ENCODE assay signal across 13 cellular contexts in genomic region chr9:107242073-107243063, GRCh38. TPM values are rescaled to one million over a fixed set of nuclear protein-coding genes. Genes with fewer than 3 reads are reported as not detected.
DNase-seq lines count a peak whose midpoint lies in the region; ATAC-seq, FAIRE-seq and TF ChIP-seq lines count a peak whose summit lies in the region.
"Had no signal": no experiment of that assay in that cellular context is flagged by ENCODE, and none has a peak within 500 bp of the region (broad histone marks: within the 10 kb centered on the region; RNA-seq: fewer than 3 reads in every experiment).

No MANE protein-coding gene starts in this region.

- in situ Hi-C loops in HepG2 (cut with HindIII; ENCODE audit: extremely low pct_ligation_motif_present, low pct_unique_long_range_greater_than_20kb), result no loop called here
- in situ Hi-C loops in GM13977 (cut with MboI; ENCODE audit: low pct_unique_long_range_greater_than_20kb, low sequenced_read_pairs, unreplicated experiment), result no loop called here

- intact Hi-C loops in HepG2 (cut with micrococcal nuclease; ENCODE audit: unreplicated experiment), result loop anchor here (1.0 kb wide), 1 partner anchor 40 kb away; no protein-coding TSS in a partner anchor
- intact Hi-C loops in right lobe of liver (cut with DNase I), result no loop called here

- no peaks in the 10 kb centered on the region for H3K36me3 ChIP-seq in HepG2 (replicated peaks in 1 of 2; ENCODE audit: control insufficient read depth in 1 of 2, insufficient read depth in 2 of 2, low read length in 2 of 2)
- H3K36me3 ChIP-seq in right lobe of liver, result no peaks in the 10 kb centered on the region

- no peak for TF ChIP-seq RAD21 in HepG2 (CRISPR knock-in tag; IDR thresholded peaks at IDR 0.05)

- no peak overlapping the region for H3K4me2 ChIP-seq in HepG2 (ENCODE audit: low read depth, low read length)

- no peaks in the 10 kb centered on the region for H3K27me3 Mint-ChIP-seq in endothelial cell (ENCODE audit: unreplicated experiment)
- no peaks in the 10 kb centered on the region for H3K27me3 Mint-ChIP-seq in type B pancreatic cell

- no peak overlapping the region for H3K27ac ChIP-seq in HepG2 (ENCODE audit: extremely low read length, insufficient read depth, low read length)
- H3K27ac ChIP-seq in right lobe of liver, result no peak overlapping the region
- H3K27ac ChIP-seq: RWPE1, testis had no signal

- CTCF ChIA-PET in HepG2 (lab: Yijun Ruan, JAX; ENCODE audit: low intra/inter-chr PET ratio, low total read pairs), result no interaction called here

- BruUV-seq in HepG2 (replicated peaks; lab: Mats Ljungman, UMichigan), result no TSS peak

- no peaks in the 10 kb centered on the region for H3K36me3 Mint-ChIP-seq in endothelial cell (ENCODE audit: low read depth, unreplicated experiment)
- H3K36me3 Mint-ChIP-seq in type B pancreatic cell, result no peaks in the 10 kb centered on the region
- H3K36me3 Mint-ChIP-seq: CD4-positive, CD25-positive, alpha-beta regulatory T cell had no signal

- H3K27me3 ChIP-seq in HepG2 (ENCODE audit: control insufficient read depth in 1 of 2, insufficient read depth in 2 of 2, low read length in 2 of 2), result no peaks in the 10 kb centered on the region
- no peaks in the 10 kb centered on the region for H3K27me3 ChIP-seq in right lobe of liver
- H3K27me3 ChIP-seq: testis had no signal

- no peak for ATAC-seq in HepG2
- no peak for ATAC-seq in right lobe of liver
- ATAC-seq in HG03439 (IDR thresholded peaks at IDR 0.05; ENCODE audit: unreplicated experiment), result no peak

- H3K9me3 ChIP-seq in HepG2 (ENCODE audit: low read length) (no peaks in the 10 kb centered on the region), right lobe of liver (no peaks in the 10 kb centered on the region)
- H3K9me3 ChIP-seq: testis had no signal

- no peak for TF ChIP-seq POLR2A in HepG2 (IDR thresholded peaks at IDR 0.05; ENCODE audit: insufficient read depth in 1 of 2, low read depth in 2 of 2, low read length in 2 of 2)
- no peak for TF ChIP-seq POLR2A in right lobe of liver (IDR thresholded peaks at IDR 0.05)

- H3K4me1 Mint-ChIP-seq in endothelial cell (ENCODE audit: unreplicated experiment) (no peaks in the 10 kb centered on the region), type B pancreatic cell (ENCODE audit: unreplicated experiment) (peaks cover 18% of the 10 kb centered on the region)

- no peak overlapping the region for H3K4me3 ChIP-seq in HepG2 (replicated peaks in 1 of 3; ENCODE audit: insufficient read depth in 1 of 3, low read depth in 2 of 3, low read length in 3 of 3)
- H3K4me3 ChIP-seq in right lobe of liver, result no peak overlapping the region
- H3K4me3 ChIP-seq: testis had no signal

- H3K4me3 Mint-ChIP-seq in endothelial cell (ENCODE audit: unreplicated experiment) (no peak overlapping the region), type B pancreatic cell (no peak overlapping the region)

- TF ChIP-seq EP300 in HepG2 (IDR thresholded peaks at IDR 0.05; ENCODE audit: low read depth in 2 of 2, low read length in 2 of 2) (no peak), HepG2 (CRISPR knock-in tag; IDR thresholded peaks at IDR 0.05; ENCODE audit: borderline replicate concordance) (no peak)

- 94% methylated on average over 4 of the region's 4 CpGs for WGBS in HepG2 (ENCODE audit: low lambda C conversion rate)
- WGBS in right lobe of liver (ENCODE audit: insufficient coverage, low coverage, low lambda C conversion rate, missing lambda C conversion rate), result 75% methylated on average over 4 of the region's 4 CpGs

- TF ChIP-seq CTCF in HepG2 (CRISPR knock-in tag; IDR thresholded peaks at IDR 0.05), result no peak
- no peak for TF ChIP-seq CTCF in right lobe of liver (IDR thresholded peaks at IDR 0.05)
- TF ChIP-seq CTCF in endothelial cell (IDR thresholded peaks at IDR 0.05; ENCODE audit: unreplicated experiment), result no peak
- TF ChIP-seq CTCF in type B pancreatic cell (conservative IDR thresholded peaks at IDR 0.05), result no peak
- TF ChIP-seq CTCF in GM13977 (IDR thresholded peaks at IDR 0.05; ENCODE audit: extremely low read depth, insufficient read depth, missing control alignments), result no peak

- H3K9me3 Mint-ChIP-seq in endothelial cell (ENCODE audit: unreplicated experiment) (no peaks in the 10 kb centered on the region), type B pancreatic cell (peaks cover 6% of the 10 kb centered on the region)

- no peak for FAIRE-seq in HepG2 (lab: Jason Lieb, UNC)

- no peak overlapping the region for H2AFZ ChIP-seq in HepG2 (ENCODE audit: low read length)

- no peak overlapping the region for H3K9ac ChIP-seq in HepG2 (ENCODE audit: insufficient read depth, low read depth, low read length)

- POLR2A ChIA-PET in HepG2 (lab: Yijun Ruan, JAX), result no interaction called here

- no peak for DNase-seq in HepG2 (ENCODE audit: low spot score)
- no peak for DNase-seq in right lobe of liver
- peak; percentile 45 for DNase-seq in NCI-H2171 (lab: John Stamatoyannopoulos, UW)
- no peak for DNase-seq in endothelial cell (ENCODE audit: low spot score)
- DNase-seq in type B pancreatic cell (ENCODE audit: extremely low spot score, unreplicated experiment), result no peak
- no peak for DNase-seq in GM13977 (ENCODE audit: low spot score)
- no peak for DNase-seq in foreskin melanocyte
- DNase-seq: effector CD8-positive, alpha-beta T cell; MM.1S; testis had no signal

- peaks cover 26% of the 10 kb centered on the region for H3K4me1 ChIP-seq in HepG2 (ENCODE audit: insufficient read depth, low read length)
- no peaks in the 10 kb centered on the region for H3K4me1 ChIP-seq in right lobe of liver
- H3K4me1 ChIP-seq: testis had no signal

- H3K79me2 ChIP-seq in HepG2 (ENCODE audit: insufficient read depth, low read length), result no peaks in the 10 kb centered on the region

- H3K27ac Mint-ChIP-seq in endothelial cell (ENCODE audit: unreplicated experiment) (peak overlapping the region; percentile 26), type B pancreatic cell (peak overlapping the region; percentile 42)

- H4K20me1 ChIP-seq in HepG2 (ENCODE audit: insufficient read depth, low read length), result no peaks in the 10 kb centered on the region

TF ChIP-seq in HepG2, 621 proteins besides CTCF, POLR2A, EP300 and RAD21:
- TF ChIP-seq HNRNPK (IDR thresholded peaks at IDR 0.05; ENCODE audit: low read depth, low read length, poor library complexity, severe bottlenecking) (peak; percentile 67), ZNF30 (CRISPR knock-in tag; IDR thresholded peaks at IDR 0.05) (no peak)

RNA-seq across cellular contexts. Expression of gene RAD23B, which starts 40.7 kb away (rescaled TPM):
- 133 and 159 TPM in 2 replicates for total RNA-seq in HepG2 (2016; rRNA removed; fragmentation: Illumina TruSeq; extraction: Trizol)
- total RNA-seq in HepG2 (2016; cell fraction: cytosol; rRNA removed; fragmentation: Illumina TruSeq; extraction: Trizol; ENCODE audit: low read depth), result 59.7 and 60.0 TPM in 2 replicates
- 128 and 156 TPM in 2 replicates for total RNA-seq in HepG2 (2016; cell fraction: insoluble cytoplasmic fraction; rRNA removed; fragmentation: Illumina TruSeq; extraction: Trizol)
- 120 and 126 TPM in 2 replicates for total RNA-seq in HepG2 (2016; cell fraction: membrane; rRNA removed; fragmentation: Illumina TruSeq; extraction: Trizol)
- total RNA-seq in HepG2 (2016; cell fraction: nucleus; rRNA removed; fragmentation: Illumina TruSeq; extraction: Trizol), result 62.9 and 65.9 TPM in 2 replicates
- polyA plus RNA-seq in HepG2 (2011; rRNA removed), result 156 and 162 TPM in 2 replicates
- 93.8 and 114 TPM in 2 replicates for polyA plus RNA-seq in HepG2 (2011; cell fraction: cytosol; rRNA removed)
- 25.3 and 25.6 TPM in 2 replicates for polyA plus RNA-seq in HepG2 (2011; cell fraction: nucleus; rRNA removed)
- polyA plus RNA-seq in HepG2 (2012), result 90.7 and 110 TPM in 2 replicates
- polyA plus RNA-seq in HepG2 (2016; cell fraction: cytosol; fragmentation: Illumina TruSeq; extraction: Trizol; ENCODE audit: low read depth), result 26.3 and 31.4 TPM in 2 replicates
- 185 and 198 TPM in 2 replicates for polyA plus RNA-seq in HepG2 (2016; cell fraction: insoluble cytoplasmic fraction; fragmentation: Illumina TruSeq; extraction: Trizol; ENCODE audit: low read depth)
- 79.8 and 80.6 TPM in 2 replicates for polyA plus RNA-seq in HepG2 (2016; cell fraction: membrane; fragmentation: Illumina TruSeq; extraction: Trizol; ENCODE audit: low read depth)
- polyA plus RNA-seq in HepG2 (2016; cell fraction: nucleus; fragmentation: Illumina TruSeq; extraction: Trizol; ENCODE audit: insufficient read depth, low read depth), result 67.0 and 71.9 TPM in 2 replicates
- 270 and 278 TPM in 2 replicates for polyA minus RNA-seq in HepG2 (2011; rRNA and poly(A)+ RNA removed; ENCODE audit: low replicate concordance)
- polyA minus RNA-seq in HepG2 (2011; cell fraction: cytosol; rRNA and poly(A)+ RNA removed), result 139 and 149 TPM in 2 replicates
- polyA minus RNA-seq in HepG2 (2011; cell fraction: nucleus; rRNA and poly(A)+ RNA removed), result 85.5 and 87.8 TPM in 2 replicates
- total RNA-seq in right lobe of liver, result 100 to 1,000 TPM in 2 of 6 experiments, 10 to 100 TPM in 4; 86.9 to 110 (median 99.1) TPM
- 116 TPM for total RNA-seq in endothelial cell (ENCODE audit: unreplicated experiment)
- total RNA-seq in type B pancreatic cell (ENCODE audit: low replicate concordance), result 134 and 186 TPM in 2 replicates
